In genomic region chr1:52842643-52843310, GRCh38 we compare ENCODE assay signal across 1 cellular context.
TF ChIP-seq lines count a peak whose summit lies in the region.

TSS of gene ZYG11A (plus strand) at chr1:52842760. CDS start at chr1:52842884, 124 bp downstream.

TF ChIP-seq in K562, 482 proteins besides CTCF, POLR2A, EP300 and RAD21 (continued from another document and continues in another):
- TF ChIP-seq CTCFL (IDR thresholded peaks at IDR 0.05; ENCODE audit: borderline replicate concordance, insufficient read depth, low read depth, low read length, poor library complexity, severe bottlenecking) (peak; percentile 90), HNRNPK (IDR thresholded peaks at IDR 0.05; ENCODE audit: low read depth, low read length, poor library complexity, severe bottlenecking) (no peak), RBFOX2 (IDR thresholded peaks at IDR 0.05; ENCODE audit: low read depth, low read length) (peak; percentile 94), MAX (CRISPR knock-in tag; IDR thresholded peaks at IDR 0.05) (peak; percentile 87), NCOA6 (IDR thresholded peaks at IDR 0.05) (peak; percentile 98), FOS (IDR thresholded peaks at IDR 0.05; ENCODE audit: extremely low read depth, insufficient read length) (no peak), ZSCAN32 (CRISPR knock-in tag; IDR thresholded peaks at IDR 0.05) (no peak), ATF6 (CRISPR knock-in tag; IDR thresholded peaks at IDR 0.05) (peak; percentile 98; the same call in 1 of the 2 replicates), BRF2 (IDR thresholded peaks at IDR 0.05; ENCODE audit: borderline replicate concordance, insufficient read depth, insufficient read length) (no peak), CHD4 (IDR thresholded peaks at IDR 0.05; ENCODE audit: insufficient read depth, insufficient replicate concordance, low read depth, low read length, poor library complexity, severe bottlenecking) (peak; percentile 30), ZNF511 (CRISPR knock-in tag; IDR thresholded peaks at IDR 0.05) (peak; percentile 84; the same call in 1 of the 2 replicates), ZNF143 (CRISPR knock-in tag; IDR thresholded peaks at IDR 0.05) (no peak; the same call in 1 of the 2 replicates), HIVEP1 (CRISPR knock-in tag; IDR thresholded peaks at IDR 0.05) (0 out of 2 replicates have a peak, but pooled peaks have one; percentile 3), NFE2L1 (tag; IDR thresholded peaks at IDR 0.05; ENCODE audit: borderline replicate concordance, low read depth) (no peak), SRSF1 (IDR thresholded peaks at IDR 0.05; ENCODE audit: low read depth, low read length) (no peak; the same call in 1 of the 2 replicates), IRF1 (CRISPR knock-in tag; IDR thresholded peaks at IDR 0.05; ENCODE audit: borderline replicate concordance) (no peak), ID3 (CRISPR knock-in tag; IDR thresholded peaks at IDR 0.05) (no peak), ID3 (tag; IDR thresholded peaks at IDR 0.05) (peak; percentile 69), SMC3 (conservative IDR thresholded peaks at IDR 0.05; ENCODE audit: insufficient read depth, low read depth, low read length) (0 out of 2 replicates have a peak, but pooled peaks have one; percentile 16), SIN3B (IDR thresholded peaks at IDR 0.05; ENCODE audit: low read depth) (peak; percentile 67; the same call in 1 of the 2 replicates), GTF2A2 (tag; IDR thresholded peaks at IDR 0.05) (no peak), SLC30A9 (CRISPR knock-in tag; IDR thresholded peaks at IDR 0.05) (no peak), ZNF655 (CRISPR knock-in tag; IDR thresholded peaks at IDR 0.05) (no peak), GABPB2 (CRISPR knock-in tag; conservative IDR thresholded peaks at IDR 0.05) (no peak), CCAR2 (IDR thresholded peaks at IDR 0.05; ENCODE audit: low read depth, low read length) (no peak), MYC (IDR thresholded peaks at IDR 0.05; ENCODE audit: low read depth, low read length) (peak; percentile 89), MYC (CRISPR knock-in tag; IDR thresholded peaks at IDR 0.05; ENCODE audit: borderline replicate concordance, low read depth) (no peak), HLTF (IDR thresholded peaks at IDR 0.05) (no peak), PTBP1 (IDR thresholded peaks at IDR 0.05; ENCODE audit: low read depth, low read length) (no peak), ZNF551 (CRISPR knock-in tag; IDR thresholded peaks at IDR 0.05) (no peak), ZNF347 (CRISPR knock-in tag; IDR thresholded peaks at IDR 0.05; ENCODE audit: low read depth) (no peak), MCM2 (IDR thresholded peaks at IDR 0.05; ENCODE audit: low read depth) (no peak), ZNF589 (CRISPR knock-in tag; IDR thresholded peaks at IDR 0.05; ENCODE audit: low read depth) (no peak), ZBTB8A (IDR thresholded peaks at IDR 0.05; ENCODE audit: partially characterized antibody) (no peak), ARID4B (CRISPR knock-in tag; IDR thresholded peaks at IDR 0.05) (peak; percentile 90), HDAC6 (IDR thresholded peaks at IDR 0.05; ENCODE audit: low read depth, low read length) (no peak), HDAC2 (IDR thresholded peaks at IDR 0.05) (no peak), ZNF766 (CRISPR knock-in tag; conservative IDR thresholded peaks at IDR 0.05) (0 out of 2 replicates have a peak, but pooled peaks have one; percentile 10), RREB1 (CRISPR knock-in tag; IDR thresholded peaks at IDR 0.05) (peak; percentile 85), FOXM1 (IDR thresholded peaks at IDR 0.05; ENCODE audit: low read depth) (no peak), FOXM1 (CRISPR knock-in tag; IDR thresholded peaks at IDR 0.05; ENCODE audit: low read depth) (peak; percentile 80; the same call in 1 of the 2 replicates), TAF7 (tag; IDR thresholded peaks at IDR 0.05) (no peak), TEAD2 (tag; IDR thresholded peaks at IDR 0.05) (no peak), TEAD1 (CRISPR knock-in tag; IDR thresholded peaks at IDR 0.05) (peak in 1 of 2 experiments; percentile 63; a peak in 2 of 4 replicates), ZNF830 (CRISPR knock-in tag; IDR thresholded peaks at IDR 0.05) (no peak), BDP1 (IDR thresholded peaks at IDR 0.05; ENCODE audit: insufficient read depth, insufficient read length) (no peak), ARID2 (IDR thresholded peaks at IDR 0.05) (no peak), SAFB2 (IDR thresholded peaks at IDR 0.05; ENCODE audit: borderline replicate concordance, low read depth, low read length, severe bottlenecking) (no peak)
